ENCODE assay signal across 8 cellular contexts in the genomic region with DNA sequence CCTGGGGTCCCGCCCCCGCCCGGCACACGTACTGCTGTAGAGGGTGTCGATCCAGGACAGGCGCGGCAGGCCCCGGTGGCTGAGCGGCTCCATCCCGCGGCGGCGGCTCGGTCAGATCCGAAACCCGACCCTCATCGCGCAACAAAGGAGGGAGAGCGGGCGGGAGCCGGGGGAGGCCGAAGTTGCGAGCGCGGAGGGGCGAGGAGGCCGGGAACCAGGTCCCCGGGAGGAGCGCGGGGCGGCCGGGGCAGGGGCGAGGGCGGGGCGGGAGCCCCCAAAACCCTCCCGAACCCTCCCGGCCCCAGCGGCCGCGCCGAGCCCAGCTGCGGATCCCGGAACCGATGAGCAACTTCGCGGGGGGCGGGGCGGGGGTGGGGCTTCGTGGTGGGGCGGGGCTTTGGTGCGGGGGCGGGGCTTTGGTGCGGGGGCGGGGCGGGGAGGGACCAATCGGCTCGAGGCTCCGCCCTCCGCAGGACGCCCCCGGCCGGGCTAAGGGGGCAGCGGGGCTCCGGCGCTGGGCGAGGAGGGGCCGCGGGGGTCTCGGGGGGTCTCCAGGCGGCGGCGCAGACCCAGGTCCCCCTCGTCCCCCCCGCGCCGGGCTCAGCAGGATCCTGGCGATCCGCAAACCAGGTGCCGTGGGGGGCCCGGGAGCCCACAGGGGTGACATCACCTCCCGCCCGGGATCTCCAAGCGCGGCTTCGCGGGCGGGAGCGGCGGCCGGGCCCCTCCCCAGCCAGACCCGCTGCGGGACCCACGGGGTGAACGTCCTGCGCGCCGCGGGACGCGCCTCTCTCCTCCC. TPM values are rescaled to one million over a fixed set of nuclear protein-coding genes. Genes with fewer than 3 reads are reported as not detected.
A peak's percentile ranks its signal among the peaks of the same experiment; 100 is the strongest.
DNase-seq lines count a peak whose midpoint lies in the region; ATAC-seq and TF ChIP-seq lines count a peak whose summit lies in the region.

A gene (minus strand): TSS at position 347 of the 799 bp plus-strand sequence. CDS start 254 bp downstream, at position 93.

- no peak for ATAC-seq in HG03139 (IDR thresholded peaks at IDR 0.05; ENCODE audit: unreplicated experiment)

- no peak for TF ChIP-seq POLR2A in sigmoid colon (IDR thresholded peaks at IDR 0.05)

- H3K36me3 ChIP-seq in hepatocyte (replicated peaks; ENCODE audit: insufficient read depth, low read depth): no peaks in the 10 kb centered on the region
- H3K36me3 ChIP-seq in sigmoid colon: peaks cover 0 to under 1% (median 0%) of the 10 kb centered on the region in 4 donors

- H4K20me1 ChIP-seq in hepatocyte (ENCODE audit: insufficient read depth, poor library complexity, severe bottlenecking): no peaks in the 10 kb centered on the region

- H3K79me2 ChIP-seq in hepatocyte: peaks cover 5% of the 10 kb centered on the region

- H3K4me3 ChIP-seq in hepatocyte (peak within 1 kb of the TSS; percentile 85), sigmoid colon (peak within 1 kb of the TSS; percentile 75 to 87 (median 81))

- no peaks in the 10 kb centered on the region for H3K9me3 ChIP-seq in hepatocyte (ENCODE audit: low read depth)
- no peaks in the 10 kb centered on the region for H3K9me3 ChIP-seq in sigmoid colon

- H2AFZ ChIP-seq in hepatocyte: peak within 1 kb of the TSS; percentile 78

- H3K4me2 ChIP-seq in hepatocyte: peak within 1 kb of the TSS; percentile 99

- H3K27me3 ChIP-seq in hepatocyte (peaks cover 8% of the 10 kb centered on the region), sigmoid colon (no peaks in the 10 kb centered on the region)

- 0% methylated on average over 7 of the region's 100 CpGs for WGBS in hepatocyte (ENCODE audit: low lambda C conversion rate, missing lambda C conversion rate)
- WGBS in sigmoid colon, 2 donors: 1 to 2% methylated on average over 99 of the region's 100 CpGs

- intact Hi-C loops in sigmoid colon (cut with DNase I): no loop called here

- TF ChIP-seq CTCF in GM13976 (IDR thresholded peaks at IDR 0.05; ENCODE audit: borderline replicate concordance, control extremely low read depth, extremely low read depth, insufficient read depth, missing control alignments) (no peak), hepatocyte (IDR thresholded peaks at IDR 0.05; ENCODE audit: poor library complexity) (no peak), sigmoid colon (IDR thresholded peaks at IDR 0.05) (no peak)

- no peaks in the 10 kb centered on the region for H3K9me2 ChIP-seq in hepatocyte (replicated peaks; ENCODE audit: insufficient read depth)

- H3K27ac ChIP-seq in hepatocyte: no peak within 1 kb of the TSS
- H3K27ac ChIP-seq in sigmoid colon: peak within 1 kb of the TSS; percentile 64 to 76 (median 74)

- TF ChIP-seq EP300 in sigmoid colon (IDR thresholded peaks at IDR 0.05): no peak

- in situ Hi-C loops in GM13976 (cut with MboI; ENCODE audit: low sequenced_read_pairs, unreplicated experiment): no loop called here

- DNase-seq in GM13976 (ENCODE audit: low spot score) (peak; percentile 84), SW480 (ENCODE audit: low spot score) (peak; percentile 34), anterior cingulate cortex (lab: John Stamatoyannopoulos, UW) (peak in 40 of 58 donors; percentile 20 to 85 (median 59)), hepatocyte (ENCODE audit: low spot score) (peak; percentile 68), sigmoid colon (peak; percentile 83), NCI-H187 treated with DMSO at 0.1 percent for 48 hours (lab: John Stamatoyannopoulos, UW) (no peak), KG1 (lab: John Stamatoyannopoulos, UW) (no peak)

- H3K4me1 ChIP-seq in hepatocyte (ENCODE audit: insufficient read depth) (peaks cover 9% of the 10 kb centered on the region), sigmoid colon (peaks cover 0 to 33% (median 28%) of the 10 kb centered on the region in 4 donors)

RNA-seq across cellular contexts. Expression of the gene that starts here (rescaled TPM):
- total RNA-seq in hepatocyte (51.5 and 130 TPM in 2 replicates), sigmoid colon (10 to 100 TPM; 30.4 to 94.2 (median 46.5) TPM)
- polyA plus RNA-seq in hepatocyte (26.8 and 29.5 TPM in 2 replicates), sigmoid colon (100 to 1,000 TPM in 1 of 3 donors, 10 to 100 TPM in 2; 79.3 to 146 (median 80.0) TPM)

Comparison
In these comparisons a context has a peak if more than half of its experiments do, and no peak if none do; other contexts are left out.
1. DNase-seq: peak in GM13976 (single experiment), SW480 (single experiment), anterior cingulate cortex (40 of 58), hepatocyte (single experiment) and sigmoid colon (single experiment); none in NCI-H187 treated with DMSO at 0.1 percent for 48 hours (single experiment) and KG1 (single experiment).